15 cellular contexts compared by ENCODE assay signal in the genomic region with DNA sequence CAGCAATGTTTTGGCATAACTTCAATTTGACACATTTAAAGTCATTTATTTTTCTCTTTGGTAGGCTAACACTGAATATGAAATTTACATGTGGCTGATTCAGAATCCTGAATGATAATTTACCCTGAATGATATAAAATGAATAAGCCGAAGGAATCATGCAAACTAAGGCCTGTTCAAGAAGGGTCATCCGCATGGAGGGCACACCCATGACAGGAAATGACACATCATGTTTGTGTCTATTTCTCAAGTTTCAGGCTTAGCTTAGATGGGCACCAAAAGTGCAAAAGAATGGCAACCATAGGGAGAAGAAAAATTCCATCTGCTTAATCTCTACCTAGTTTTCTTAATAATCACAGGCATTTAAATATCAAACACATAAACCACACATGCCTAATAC.
A peak's percentile ranks its signal among the peaks of the same experiment; 100 is the strongest.
DNase-seq lines count a peak whose midpoint lies in the region; ATAC-seq, FAIRE-seq and TF ChIP-seq lines count a peak whose summit lies in the region.
"Had no signal": no experiment of that assay in that cellular context is flagged by ENCODE, and none has a peak within 500 bp of the region (broad histone marks: within the 10 kb centered on the region; RNA-seq: fewer than 3 reads in every experiment).

No MANE protein-coding gene starts in this region.

- H3K27ac ChIP-seq in psoas muscle (no peak overlapping the region), coronary artery (no peak overlapping the region)
- H3K27ac ChIP-seq: stomach had no signal

- H3K4me3 ChIP-seq in bronchial epithelial cell (ENCODE audit: low read depth, low read length) (no peak overlapping the region), psoas muscle (no peak overlapping the region), coronary artery (no peak overlapping the region)
- H3K4me3 ChIP-seq: mucosa of descending colon, stomach had no signal

- H3K4me1 Mint-ChIP-seq in T-helper 2 cell treated with Interferon-gamma antibody and Interleukin-4, amounts not matched to agents 5 μg/mL and 100 μg/mL, for 36 hours (ENCODE audit: low read depth), result no peaks in the 10 kb centered on the region
- H3K4me1 Mint-ChIP-seq: CD4-positive, CD25-positive, alpha-beta regulatory T cell had no signal

- DNase-seq in GM04503 (ENCODE audit: low read depth), result peak; percentile 15
- DNase-seq in NCI-H226, result peak; percentile 35
- peak; percentile 79 for DNase-seq in bronchial epithelial cell (ENCODE audit: low read depth)
- peak; percentile 37 to 75 for DNase-seq in lung microvascular endothelial cell (ENCODE audit: low read depth in 2 of 2)
- no peak for DNase-seq in T-helper 2 cell treated with Interferon-gamma antibody and Interleukin-4, amounts not matched to agents 5 μg/mL and 100 μg/mL, for 36 hours (ENCODE audit: low spot score)
- no peak for DNase-seq in psoas muscle
- no peak for DNase-seq in coronary artery (ENCODE audit: low spot score)
- no peak for DNase-seq in GOT3 (lab: John Stamatoyannopoulos, UW)
- DNase-seq: activated CD4-positive, CD25-positive, alpha-beta regulatory T cell treated with anti-CD3 and anti-CD28 coated beads, Interleukin-2, amount 50 U/mL, for 72 hours; mucosa of descending colon; NCI-H1694; NCI-H526 treated with DMSO at 0.1 percent for 48 hours; retina; stomach had no signal

- TF ChIP-seq CTCF in bronchial epithelial cell (IDR thresholded peaks at IDR 0.05; ENCODE audit: insufficient read depth, low read length, severe bottlenecking) (no peak), psoas muscle (IDR thresholded peaks at IDR 0.05) (no peak), coronary artery (IDR thresholded peaks at IDR 0.05) (no peak)

- no peaks in the 10 kb centered on the region for H3K36me3 Mint-ChIP-seq in T-helper 2 cell treated with Interferon-gamma antibody and Interleukin-4, amounts not matched to agents 5 μg/mL and 100 μg/mL, for 36 hours (ENCODE audit: low read depth)
- H3K36me3 Mint-ChIP-seq: CD4-positive, CD25-positive, alpha-beta regulatory T cell had no signal

- no peaks in the 10 kb centered on the region for H3K4me1 ChIP-seq in psoas muscle
- H3K4me1 ChIP-seq: stomach had no signal

- H3K4me3 Mint-ChIP-seq in T-helper 2 cell treated with Interferon-gamma antibody and Interleukin-4, amounts not matched to agents 5 μg/mL and 100 μg/mL, for 36 hours, result no peak overlapping the region
- H3K4me3 Mint-ChIP-seq: CD4-positive, CD25-positive, alpha-beta regulatory T cell had no signal

- no peak overlapping the region for H3K27ac Mint-ChIP-seq in T-helper 2 cell treated with Interferon-gamma antibody and Interleukin-4, amounts not matched to agents 5 μg/mL and 100 μg/mL, for 36 hours
- H3K27ac Mint-ChIP-seq: CD4-positive, CD25-positive, alpha-beta regulatory T cell had no signal

- FAIRE-seq in bronchial epithelial cell (lab: Jason Lieb, UNC), result no peak

- no peaks in the 10 kb centered on the region for H3K9me3 ChIP-seq in psoas muscle
- H3K9me3 ChIP-seq: mucosa of descending colon, stomach had no signal

- WGBS in psoas muscle, 3 donors, result 78 to 80% (median 78%) methylated on average over 2 of the region's 2 CpGs

- no peaks in the 10 kb centered on the region for H3K27me3 Mint-ChIP-seq in T-helper 2 cell treated with Interferon-gamma antibody and Interleukin-4, amounts not matched to agents 5 μg/mL and 100 μg/mL, for 36 hours (ENCODE audit: low read depth)

- ATAC-seq in psoas muscle, result no peak
- ATAC-seq: mucosa of descending colon had no signal

- H3K27me3 ChIP-seq in bronchial epithelial cell (ENCODE audit: control insufficient read depth, insufficient read depth, low read length), result no peaks in the 10 kb centered on the region
- no peaks in the 10 kb centered on the region for H3K27me3 ChIP-seq in psoas muscle (ENCODE audit: insufficient read depth in 3 of 3, low read length in 2 of 3)
- H3K27me3 ChIP-seq: stomach had no signal

- intact Hi-C loops in psoas muscle (cut with DNase I), result no loop called here

- H3K36me3 ChIP-seq in bronchial epithelial cell (ENCODE audit: control insufficient read depth, insufficient read depth, low read length) (no peaks in the 10 kb centered on the region), psoas muscle (ENCODE audit: insufficient read depth in 1 of 2, low read depth in 1 of 2) (peaks cover 0 to 17% of the 10 kb centered on the region in 2 donors)

- H3K9me3 Mint-ChIP-seq in T-helper 2 cell treated with Interferon-gamma antibody and Interleukin-4, amounts not matched to agents 5 μg/mL and 100 μg/mL, for 36 hours, result no peaks in the 10 kb centered on the region
- H3K9me3 Mint-ChIP-seq: CD4-positive, CD25-positive, alpha-beta regulatory T cell had no signal

Comparison
In these comparisons a context has a peak if more than half of its experiments do, and no peak if none do; other contexts are left out.
1. DNase-seq: peak in GM04503 (single experiment), NCI-H226 (single experiment), bronchial epithelial cell (single experiment) and lung microvascular endothelial cell (2 of 2); none in T-helper 2 cell treated with Interferon-gamma antibody and Interleukin-4, amounts not matched to agents 5 μg/mL and 100 μg/mL, for 36 hours (single experiment), psoas muscle (0 of 2), coronary artery (single experiment) and GOT3 (single experiment).